1 cellular context compared by ENCODE assay signal in the genomic region with DNA sequence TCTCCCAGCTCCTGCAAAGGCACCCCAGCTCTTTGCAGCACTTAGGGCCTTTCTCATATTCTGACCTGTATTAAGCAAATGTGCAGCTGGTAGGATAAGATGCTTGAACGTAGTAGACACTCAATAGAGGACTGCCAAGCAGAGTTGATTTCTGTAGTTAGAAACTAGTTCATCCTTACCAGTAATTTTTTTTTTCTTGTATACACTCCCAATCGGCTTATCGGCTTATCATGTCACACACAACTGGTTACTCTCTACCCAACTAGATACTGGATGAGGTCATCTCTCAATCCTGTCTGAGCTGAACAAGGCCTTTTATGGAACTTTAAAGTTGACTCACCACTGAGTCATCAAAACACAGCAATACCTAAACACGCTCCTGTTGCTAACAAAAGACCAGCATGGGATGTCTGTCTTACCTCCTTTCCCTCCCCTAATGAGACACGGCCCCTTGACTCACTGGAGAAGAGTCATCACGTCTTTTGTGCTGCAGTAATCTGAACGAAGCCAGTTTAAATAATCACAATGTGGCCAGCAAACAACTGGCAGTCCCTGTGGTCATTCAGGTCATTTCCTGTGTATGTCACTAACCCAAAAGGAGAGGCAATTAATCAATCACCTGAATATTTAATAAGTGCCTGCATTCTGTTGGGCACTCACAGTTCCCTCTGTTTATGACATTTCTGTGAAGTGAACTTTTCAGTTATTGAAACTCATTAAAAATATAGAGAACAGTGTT.
TF ChIP-seq lines count a peak whose summit lies in the region.

No MANE protein-coding gene starts in this region.

TF ChIP-seq in HEK293, 187 proteins besides CTCF, POLR2A, EP300 and RAD21 (continued from another document and continues in another):
- TF ChIP-seq, protein P1, sequence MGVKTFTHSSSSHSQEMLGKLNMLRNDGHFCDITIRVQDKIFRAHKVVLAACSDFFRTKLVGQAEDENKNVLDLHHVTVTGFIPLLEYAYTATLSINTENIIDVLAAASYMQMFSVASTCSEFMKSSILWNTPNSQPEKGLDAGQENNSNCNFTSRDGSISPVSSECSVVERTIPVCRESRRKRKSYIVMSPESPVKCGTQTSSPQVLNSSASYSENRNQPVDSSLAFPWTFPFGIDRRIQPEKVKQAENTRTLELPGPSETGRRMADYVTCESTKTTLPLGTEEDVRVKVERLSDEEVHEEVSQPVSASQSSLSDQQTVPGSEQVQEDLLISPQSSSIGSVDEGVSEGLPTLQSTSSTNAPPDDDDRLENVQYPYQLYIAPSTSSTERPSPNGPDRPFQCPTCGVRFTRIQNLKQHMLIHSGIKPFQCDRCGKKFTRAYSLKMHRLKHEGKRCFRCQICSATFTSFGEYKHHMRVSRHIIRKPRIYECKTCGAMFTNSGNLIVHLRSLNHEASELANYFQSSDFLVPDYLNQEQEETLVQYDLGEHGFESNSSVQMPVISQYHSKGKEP (tag by site-specific recombination; IDR thresholded peaks at IDR 0.05): 0 out of 2 replicates have a peak, but pooled peaks have one; percentile 6
- peak; percentile 97 for TF ChIP-seq ZNF24 (tag by site-specific recombination; IDR thresholded peaks at IDR 0.05)
- TF ChIP-seq, protein P2, sequence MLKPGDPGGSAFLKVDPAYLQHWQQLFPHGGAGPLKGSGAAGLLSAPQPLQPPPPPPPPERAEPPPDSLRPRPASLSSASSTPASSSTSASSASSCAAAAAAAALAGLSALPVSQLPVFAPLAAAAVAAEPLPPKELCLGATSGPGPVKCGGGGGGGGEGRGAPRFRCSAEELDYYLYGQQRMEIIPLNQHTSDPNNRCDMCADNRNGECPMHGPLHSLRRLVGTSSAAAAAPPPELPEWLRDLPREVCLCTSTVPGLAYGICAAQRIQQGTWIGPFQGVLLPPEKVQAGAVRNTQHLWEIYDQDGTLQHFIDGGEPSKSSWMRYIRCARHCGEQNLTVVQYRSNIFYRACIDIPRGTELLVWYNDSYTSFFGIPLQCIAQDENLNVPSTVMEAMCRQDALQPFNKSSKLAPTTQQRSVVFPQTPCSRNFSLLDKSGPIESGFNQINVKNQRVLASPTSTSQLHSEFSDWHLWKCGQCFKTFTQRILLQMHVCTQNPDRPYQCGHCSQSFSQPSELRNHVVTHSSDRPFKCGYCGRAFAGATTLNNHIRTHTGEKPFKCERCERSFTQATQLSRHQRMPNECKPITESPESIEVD (tag by site-specific recombination; IDR thresholded peaks at IDR 0.05): peak; percentile 58
- peak; percentile 88 for TF ChIP-seq ZNF558 (tag by site-specific recombination; IDR thresholded peaks at IDR 0.05)
- TF ChIP-seq ZNF391 (tag by site-specific recombination; IDR thresholded peaks at IDR 0.05; ENCODE audit: borderline replicate concordance, low read depth): peak; percentile 84; the same call in 1 of the 2 replicates
- TF ChIP-seq HOXD13 (CRISPR knock-in tag; IDR thresholded peaks at IDR 0.05; ENCODE audit: borderline replicate concordance): no peak
- peak; percentile 97 for TF ChIP-seq ZBTB17 (tag by site-specific recombination; IDR thresholded peaks at IDR 0.05)
- TF ChIP-seq, protein P3, sequence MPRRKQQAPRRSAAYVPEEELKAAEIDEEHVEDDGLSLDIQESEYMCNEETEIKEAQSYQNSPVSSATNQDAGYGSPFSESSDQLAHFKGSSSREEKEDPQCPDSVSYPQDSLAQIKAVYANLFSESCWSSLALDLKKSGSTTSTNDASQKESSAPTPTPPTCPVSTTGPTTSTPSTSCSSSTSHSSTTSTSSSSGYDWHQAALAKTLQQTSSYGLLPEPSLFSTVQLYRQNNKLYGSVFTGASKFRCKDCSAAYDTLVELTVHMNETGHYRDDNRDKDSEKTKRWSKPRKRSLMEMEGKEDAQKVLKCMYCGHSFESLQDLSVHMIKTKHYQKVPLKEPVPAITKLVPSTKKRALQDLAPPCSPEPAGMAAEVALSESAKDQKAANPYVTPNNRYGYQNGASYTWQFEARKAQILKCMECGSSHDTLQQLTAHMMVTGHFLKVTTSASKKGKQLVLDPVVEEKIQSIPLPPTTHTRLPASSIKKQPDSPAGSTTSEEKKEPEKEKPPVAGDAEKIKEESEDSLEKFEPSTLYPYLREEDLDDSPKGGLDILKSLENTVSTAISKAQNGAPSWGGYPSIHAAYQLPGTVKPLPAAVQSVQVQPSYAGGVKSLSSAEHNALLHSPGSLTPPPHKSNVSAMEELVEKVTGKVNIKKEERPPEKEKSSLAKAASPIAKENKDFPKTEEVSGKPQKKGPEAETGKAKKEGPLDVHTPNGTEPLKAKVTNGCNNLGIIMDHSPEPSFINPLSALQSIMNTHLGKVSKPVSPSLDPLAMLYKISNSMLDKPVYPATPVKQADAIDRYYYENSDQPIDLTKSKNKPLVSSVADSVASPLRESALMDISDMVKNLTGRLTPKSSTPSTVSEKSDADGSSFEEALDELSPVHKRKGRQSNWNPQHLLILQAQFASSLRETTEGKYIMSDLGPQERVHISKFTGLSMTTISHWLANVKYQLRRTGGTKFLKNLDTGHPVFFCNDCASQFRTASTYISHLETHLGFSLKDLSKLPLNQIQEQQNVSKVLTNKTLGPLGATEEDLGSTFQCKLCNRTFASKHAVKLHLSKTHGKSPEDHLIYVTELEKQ (tag by site-specific recombination; IDR thresholded peaks at IDR 0.05; ENCODE audit: borderline replicate concordance): peak; percentile 94
- TF ChIP-seq ZNF366 (tag by site-specific recombination; conservative IDR thresholded peaks at IDR 0.05): peak; percentile 100
- no peak for TF ChIP-seq ZNF677 (tag by site-specific recombination; IDR thresholded peaks at IDR 0.05)
- TF ChIP-seq ZNF350 (tag by site-specific recombination; IDR thresholded peaks at IDR 0.05): no peak
- peak; percentile 98 for TF ChIP-seq ZNF629 (tag by site-specific recombination; IDR thresholded peaks at IDR 0.05)
- TF ChIP-seq ZIC2 (tag by site-specific recombination; IDR thresholded peaks at IDR 0.05): peak; percentile 65
- TF ChIP-seq ZNF221 (tag by site-specific recombination; IDR thresholded peaks at IDR 0.05; ENCODE audit: borderline replicate concordance): no peak
- TF ChIP-seq, protein P4, sequence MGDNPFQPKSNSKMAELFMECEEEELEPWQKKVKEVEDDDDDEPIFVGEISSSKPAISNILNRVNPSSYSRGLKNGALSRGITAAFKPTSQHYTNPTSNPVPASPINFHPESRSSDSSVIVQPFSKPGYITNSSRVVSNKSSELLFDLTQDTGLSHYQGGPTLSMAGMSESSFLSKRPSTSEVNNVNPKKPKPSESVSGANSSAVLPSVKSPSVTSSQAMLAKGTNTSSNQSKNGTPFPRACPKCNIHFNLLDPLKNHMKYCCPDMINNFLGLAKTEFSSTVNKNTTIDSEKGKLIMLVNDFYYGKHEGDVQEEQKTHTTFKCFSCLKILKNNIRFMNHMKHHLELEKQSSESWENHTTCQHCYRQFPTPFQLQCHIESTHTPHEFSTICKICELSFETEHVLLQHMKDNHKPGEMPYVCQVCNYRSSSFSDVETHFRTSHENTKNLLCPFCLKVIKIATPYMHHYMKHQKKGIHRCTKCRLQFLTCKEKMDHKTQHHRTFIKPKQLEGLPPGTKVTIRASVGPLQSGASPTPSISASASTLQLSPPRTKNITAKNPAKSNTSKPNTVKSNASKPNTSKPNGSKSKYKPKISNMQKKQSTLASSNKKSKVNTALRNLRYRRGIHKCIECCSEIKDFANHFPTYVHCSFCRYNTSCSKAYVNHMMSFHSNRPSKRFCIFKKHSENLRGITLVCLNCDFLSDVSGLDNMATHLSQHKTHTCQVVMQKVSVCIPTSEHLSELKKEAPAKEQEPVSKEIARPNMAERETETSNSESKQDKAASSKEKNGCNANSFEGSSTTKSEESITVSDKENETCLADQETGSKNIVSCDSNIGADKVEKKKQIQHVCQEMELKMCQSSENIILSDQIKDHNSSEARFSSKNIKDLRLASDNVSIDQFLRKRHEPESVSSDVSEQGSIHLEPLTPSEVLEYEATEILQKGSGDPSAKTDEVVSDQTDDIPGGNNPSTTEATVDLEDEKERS (tag by site-specific recombination; IDR thresholded peaks at IDR 0.05): no peak
- no peak for TF ChIP-seq ZNF791 (tag by site-specific recombination; IDR thresholded peaks at IDR 0.05)
- TF ChIP-seq, protein P5, sequence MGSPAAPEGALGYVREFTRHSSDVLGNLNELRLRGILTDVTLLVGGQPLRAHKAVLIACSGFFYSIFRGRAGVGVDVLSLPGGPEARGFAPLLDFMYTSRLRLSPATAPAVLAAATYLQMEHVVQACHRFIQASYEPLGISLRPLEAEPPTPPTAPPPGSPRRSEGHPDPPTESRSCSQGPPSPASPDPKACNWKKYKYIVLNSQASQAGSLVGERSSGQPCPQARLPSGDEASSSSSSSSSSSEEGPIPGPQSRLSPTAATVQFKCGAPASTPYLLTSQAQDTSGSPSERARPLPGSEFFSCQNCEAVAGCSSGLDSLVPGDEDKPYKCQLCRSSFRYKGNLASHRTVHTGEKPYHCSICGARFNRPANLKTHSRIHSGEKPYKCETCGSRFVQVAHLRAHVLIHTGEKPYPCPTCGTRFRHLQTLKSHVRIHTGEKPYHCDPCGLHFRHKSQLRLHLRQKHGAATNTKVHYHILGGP (tag by site-specific recombination; IDR thresholded peaks at IDR 0.05): no peak
- peak; percentile 89 for TF ChIP-seq ZFP69B (tag by site-specific recombination; IDR thresholded peaks at IDR 0.05)
- no peak for TF ChIP-seq ZNF423 (tag by site-specific recombination; IDR thresholded peaks at IDR 0.05)
- no peak for TF ChIP-seq ZNF785 (tag by site-specific recombination; IDR thresholded peaks at IDR 0.05)
- TF ChIP-seq ZNF138 (tag by site-specific recombination; IDR thresholded peaks at IDR 0.05; ENCODE audit: borderline replicate concordance): no peak
- peak; percentile 91; the same call in 1 of the 2 replicates for TF ChIP-seq ZNF660 (tag by site-specific recombination; IDR thresholded peaks at IDR 0.05)
- TF ChIP-seq, protein P6, sequence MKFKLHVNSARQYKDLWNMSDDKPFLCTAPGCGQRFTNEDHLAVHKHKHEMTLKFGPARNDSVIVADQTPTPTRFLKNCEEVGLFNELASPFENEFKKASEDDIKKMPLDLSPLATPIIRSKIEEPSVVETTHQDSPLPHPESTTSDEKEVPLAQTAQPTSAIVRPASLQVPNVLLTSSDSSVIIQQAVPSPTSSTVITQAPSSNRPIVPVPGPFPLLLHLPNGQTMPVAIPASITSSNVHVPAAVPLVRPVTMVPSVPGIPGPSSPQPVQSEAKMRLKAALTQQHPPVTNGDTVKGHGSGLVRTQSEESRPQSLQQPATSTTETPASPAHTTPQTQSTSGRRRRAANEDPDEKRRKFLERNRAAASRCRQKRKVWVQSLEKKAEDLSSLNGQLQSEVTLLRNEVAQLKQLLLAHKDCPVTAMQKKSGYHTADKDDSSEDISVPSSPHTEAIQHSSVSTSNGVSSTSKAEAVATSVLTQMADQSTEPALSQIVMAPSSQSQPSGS (tag by site-specific recombination; IDR thresholded peaks at IDR 0.05; ENCODE audit: low read depth): peak; percentile 99
- TF ChIP-seq ZBTB48 (tag by site-specific recombination; IDR thresholded peaks at IDR 0.05): peak; percentile 95
- TF ChIP-seq ZBTB8A (tag by site-specific recombination; IDR thresholded peaks at IDR 0.05): 0 out of 2 replicates have a peak, but pooled peaks have one; percentile 20
- no peak for TF ChIP-seq ZNF202 (tag by site-specific recombination; IDR thresholded peaks at IDR 0.05; ENCODE audit: borderline replicate concordance)
- no peak for TF ChIP-seq ZNF214 (tag by site-specific recombination; IDR thresholded peaks at IDR 0.05; ENCODE audit: borderline replicate concordance)
- TF ChIP-seq ZNF777 (tag by site-specific recombination; IDR thresholded peaks at IDR 0.05; ENCODE audit: borderline replicate concordance): no peak
- no peak for TF ChIP-seq ZNF747 (tag by site-specific recombination; IDR thresholded peaks at IDR 0.05)
- TF ChIP-seq, protein P7, sequence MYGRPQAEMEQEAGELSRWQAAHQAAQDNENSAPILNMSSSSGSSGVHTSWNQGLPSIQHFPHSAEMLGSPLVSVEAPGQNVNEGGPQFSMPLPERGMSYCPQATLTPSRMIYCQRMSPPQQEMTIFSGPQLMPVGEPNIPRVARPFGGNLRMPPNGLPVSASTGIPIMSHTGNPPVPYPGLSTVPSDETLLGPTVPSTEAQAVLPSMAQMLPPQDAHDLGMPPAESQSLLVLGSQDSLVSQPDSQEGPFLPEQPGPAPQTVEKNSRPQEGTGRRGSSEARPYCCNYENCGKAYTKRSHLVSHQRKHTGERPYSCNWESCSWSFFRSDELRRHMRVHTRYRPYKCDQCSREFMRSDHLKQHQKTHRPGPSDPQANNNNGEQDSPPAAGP (tag by site-specific recombination; IDR thresholded peaks at IDR 0.05): peak; percentile 98
- TF ChIP-seq HOXA7 (CRISPR knock-in tag; IDR thresholded peaks at IDR 0.05; ENCODE audit: borderline replicate concordance): no peak
- TF ChIP-seq, protein P8, sequence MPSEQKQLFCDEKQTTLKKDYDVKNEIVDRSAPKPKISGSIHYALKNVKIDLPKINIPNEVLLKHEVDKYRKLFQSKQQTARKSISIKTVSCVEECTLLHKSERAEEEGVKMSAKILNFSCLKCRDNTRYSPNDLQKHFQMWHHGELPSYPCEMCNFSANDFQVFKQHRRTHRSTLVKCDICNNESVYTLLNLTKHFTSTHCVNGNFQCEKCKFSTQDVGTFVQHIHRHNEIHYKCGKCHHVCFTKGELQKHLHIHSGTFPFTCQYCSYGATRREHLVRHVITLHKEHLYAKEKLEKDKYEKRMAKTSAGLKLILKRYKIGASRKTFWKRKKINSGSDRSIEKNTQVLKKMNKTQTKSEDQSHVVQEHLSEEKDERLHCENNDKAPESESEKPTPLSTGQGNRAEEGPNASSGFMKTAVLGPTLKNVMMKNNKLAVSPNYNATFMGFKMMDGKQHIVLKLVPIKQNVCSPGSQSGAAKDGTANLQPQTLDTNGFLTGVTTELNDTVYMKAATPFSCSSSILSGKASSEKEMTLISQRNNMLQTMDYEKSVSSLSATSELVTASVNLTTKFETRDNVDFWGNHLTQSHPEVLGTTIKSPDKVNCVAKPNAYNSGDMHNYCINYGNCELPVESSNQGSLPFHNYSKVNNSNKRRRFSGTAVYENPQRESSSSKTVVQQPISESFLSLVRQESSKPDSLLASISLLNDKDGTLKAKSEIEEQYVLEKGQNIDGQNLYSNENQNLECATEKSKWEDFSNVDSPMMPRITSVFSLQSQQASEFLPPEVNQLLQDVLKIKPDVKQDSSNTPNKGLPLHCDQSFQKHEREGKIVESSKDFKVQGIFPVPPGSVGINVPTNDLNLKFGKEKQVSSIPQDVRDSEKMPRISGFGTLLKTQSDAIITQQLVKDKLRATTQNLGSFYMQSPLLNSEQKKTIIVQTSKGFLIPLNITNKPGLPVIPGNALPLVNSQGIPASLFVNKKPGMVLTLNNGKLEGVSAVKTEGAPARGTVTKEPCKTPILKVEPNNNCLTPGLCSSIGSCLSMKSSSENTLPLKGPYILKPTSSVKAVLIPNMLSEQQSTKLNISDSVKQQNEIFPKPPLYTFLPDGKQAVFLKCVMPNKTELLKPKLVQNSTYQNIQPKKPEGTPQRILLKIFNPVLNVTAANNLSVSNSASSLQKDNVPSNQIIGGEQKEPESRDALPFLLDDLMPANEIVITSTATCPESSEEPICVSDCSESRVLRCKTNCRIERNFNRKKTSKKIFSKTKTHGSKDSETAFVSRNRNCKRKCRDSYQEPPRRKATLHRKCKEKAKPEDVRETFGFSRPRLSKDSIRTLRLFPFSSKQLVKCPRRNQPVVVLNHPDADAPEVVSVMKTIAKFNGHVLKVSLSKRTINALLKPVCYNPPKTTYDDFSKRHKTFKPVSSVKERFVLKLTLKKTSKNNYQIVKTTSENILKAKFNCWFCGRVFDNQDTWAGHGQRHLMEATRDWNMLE (tag by site-specific recombination; conservative IDR thresholded peaks at IDR 0.05; ENCODE audit: low read depth): peak; percentile 63
- TF ChIP-seq ZNF837 (tag by site-specific recombination; IDR thresholded peaks at IDR 0.05): no peak
- TF ChIP-seq OVOL3 (tag by site-specific recombination; IDR thresholded peaks at IDR 0.05): peak; percentile 76; the same call in 1 of the 2 replicates
- no peak for TF ChIP-seq ZNF596 (tag by site-specific recombination; IDR thresholded peaks at IDR 0.05)
- peak; percentile 99 for TF ChIP-seq TRIM28 (IDR thresholded peaks at IDR 0.05; ENCODE audit: borderline replicate concordance, low read length)
- TF ChIP-seq ZNF433 (tag by site-specific recombination; IDR thresholded peaks at IDR 0.05; ENCODE audit: low read depth): no peak
- TF ChIP-seq ZNF426 (tag by site-specific recombination; IDR thresholded peaks at IDR 0.05): no peak
